ENCODE assay signal across 15 cellular contexts in genomic region chr7:144656960-144657359, GRCh38.
DNase-seq lines count a peak whose midpoint lies in the region; ATAC-seq and TF ChIP-seq lines count a peak whose summit lies in the region.
"Had no signal": no experiment of that assay in that cellular context is flagged by ENCODE, and none has a peak within 500 bp of the region (broad histone marks: within the 10 kb centered on the region; RNA-seq: fewer than 3 reads in every experiment).

No MANE protein-coding gene starts in this region.

- peaks cover 0 to 3% (median 0%) of the 10 kb centered on the region in 3 donors for H3K27me3 Mint-ChIP-seq in CD14-positive monocyte (ENCODE audit: low read depth in 3 of 3)
- H3K27me3 Mint-ChIP-seq: activated naive CD8-positive, alpha-beta T cell treated with anti-CD3 and anti-CD28 coated beads, Interleukin-2, amount 10 ng/mL, durations not matched to agents 7 days and 5 days; B cell had no signal

- no peaks in the 10 kb centered on the region for H3K4me1 ChIP-seq in spleen

- H3K9me3 ChIP-seq in spleen, result no peaks in the 10 kb centered on the region
- H3K9me3 ChIP-seq: mucosa of descending colon had no signal

- intact Hi-C loops in CD14-positive monocyte (cut with micrococcal nuclease) (no loop called here), spleen (cut with DNase I; ENCODE audit: low total_unique reads) (no loop called here)

- peaks cover 0 to 1% (median 0%) of the 10 kb centered on the region in 7 donors for H3K9me3 Mint-ChIP-seq in CD14-positive monocyte
- H3K9me3 Mint-ChIP-seq: activated naive CD8-positive, alpha-beta T cell treated with anti-CD3 and anti-CD28 coated beads, Interleukin-2, amount 10 ng/mL, durations not matched to agents 7 days and 5 days had no signal

- no peak for TF ChIP-seq POLR2A in spleen (IDR thresholded peaks at IDR 0.05)

- no peaks in the 10 kb centered on the region for H3K27me3 ChIP-seq in spleen (replicated peaks in 1 of 7)

- no peaks in the 10 kb centered on the region for H3K36me3 ChIP-seq in spleen

- WGBS in spleen, 5 donors, result 34 to 53% (median 40%) methylated on average over 5 of the region's 5 CpGs

- peak; percentile 68 for ATAC-seq in GM18909 (IDR thresholded peaks at IDR 0.05; ENCODE audit: poor library complexity, unreplicated experiment)
- peak; percentile 56 for ATAC-seq in HG02943 (IDR thresholded peaks at IDR 0.05; ENCODE audit: low read depth, unreplicated experiment)
- ATAC-seq: mucosa of descending colon had no signal

- no peak overlapping the region for H3K4me3 ChIP-seq in spleen
- H3K4me3 ChIP-seq: mucosa of descending colon had no signal

- TF ChIP-seq CTCF in CD14-positive monocyte (IDR thresholded peaks at IDR 0.05) (no peak), spleen (IDR thresholded peaks at IDR 0.05 in 8 of 11, conservative IDR thresholded peaks at IDR 0.05 in 3 of 11) (no peak)

- peak; percentile 29 for DNase-seq in D341Med (ENCODE audit: low spot score)
- peak; percentile 4 for DNase-seq in OCI-M1 (lab: John Stamatoyannopoulos, UW)
- no peak for DNase-seq in C1 segment of cervical spinal cord (lab: John Stamatoyannopoulos, UW)
- DNase-seq in CD14-positive monocyte (ENCODE audit: low spot score), result no peak
- no peak for DNase-seq in spleen
- DNase-seq in HK-2 (ENCODE audit: unreplicated experiment), result no peak
- DNase-seq: activated naive CD8-positive, alpha-beta T cell treated with anti-CD3 and anti-CD28 coated beads, Interleukin-2, amount 10 ng/mL, durations not matched to agents 7 days and 5 days; effector memory CD4-positive, alpha-beta T cell; head of caudate nucleus; KBM-7; mucosa of descending colon; stimulated activated CD8-positive, alpha-beta memory T cell treated with anti-CD3 and anti-CD28 coated beads, Interleukin-4, amount 100 ng/mL, for 48 hours had no signal

- H3K4me1 Mint-ChIP-seq in CD14-positive monocyte, result no peaks in the 10 kb centered on the region

- H3K4me3 Mint-ChIP-seq in CD14-positive monocyte, result no peak overlapping the region
- H3K4me3 Mint-ChIP-seq: activated naive CD8-positive, alpha-beta T cell treated with anti-CD3 and anti-CD28 coated beads, Interleukin-2, amount 10 ng/mL, durations not matched to agents 7 days and 5 days; B cell had no signal

- no peak overlapping the region for H3K27ac ChIP-seq in spleen

- peak overlapping the region in 2 of 7 donors; percentile 55 to 73 for H3K27ac Mint-ChIP-seq in CD14-positive monocyte
- H3K27ac Mint-ChIP-seq: activated naive CD8-positive, alpha-beta T cell treated with anti-CD3 and anti-CD28 coated beads, Interleukin-2, amount 10 ng/mL, durations not matched to agents 7 days and 5 days; B cell had no signal

- no peaks in the 10 kb centered on the region for H3K36me3 Mint-ChIP-seq in CD14-positive monocyte
- H3K36me3 Mint-ChIP-seq: activated naive CD8-positive, alpha-beta T cell treated with anti-CD3 and anti-CD28 coated beads, Interleukin-2, amount 10 ng/mL, durations not matched to agents 7 days and 5 days had no signal

Comparison
In these comparisons a context has a peak if more than half of its experiments do, and no peak if none do; other contexts are left out.
1. DNase-seq: peak in D341Med (single experiment) and OCI-M1 (single experiment); none in C1 segment of cervical spinal cord (0 of 14), CD14-positive monocyte (single experiment), spleen (single experiment) and HK-2 (single experiment).